Comparison of ENCODE assay signal across 7 cellular contexts in the genomic region with DNA sequence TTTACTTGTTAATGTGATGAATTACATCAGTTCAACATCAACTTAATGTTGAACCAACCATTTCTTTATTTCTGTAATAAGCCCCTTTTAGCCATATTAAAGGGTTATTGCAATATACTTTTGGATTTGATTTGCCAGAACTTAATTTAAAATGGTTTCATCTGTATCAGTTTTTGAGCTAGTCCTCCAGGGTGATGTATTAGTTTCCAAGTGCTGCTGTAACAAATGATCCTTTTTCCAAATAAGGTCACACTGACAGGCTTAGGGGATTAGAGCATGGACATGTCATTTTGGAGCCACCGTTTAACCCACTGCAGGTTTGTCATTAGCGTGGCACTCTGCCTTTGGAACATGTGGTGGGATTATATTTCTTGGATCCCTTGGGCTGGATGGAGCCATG.
"Had no signal": no experiment of that assay in that cellular context is flagged by ENCODE, and none has a peak within 500 bp of the region (broad histone marks: within the 10 kb centered on the region; RNA-seq: fewer than 3 reads in every experiment).

No MANE protein-coding gene starts in this region.

- FAIRE-seq: GM12878, GM12891, GM12892, GM18507, GM19239 had no signal

- DNase-seq: GDM1, GF-D8 had no signal

- H3K4me3 ChIP-seq: GM12878 had no signal

- ATAC-seq: GM12878 had no signal
